In genomic region chr5:132086277-132086794, GRCh38 we compare ENCODE assay signal across 10 cellular contexts. TPM values are rescaled to one million over a fixed set of nuclear protein-coding genes. Genes with fewer than 3 reads are reported as not detected.
DNase-seq lines count a peak whose midpoint lies in the region; ATAC-seq, FAIRE-seq and TF ChIP-seq lines count a peak whose summit lies in the region.
"Had no signal": no experiment of that assay in that cellular context is flagged by ENCODE, and none has a peak within 500 bp of the region (broad histone marks: within the 10 kb centered on the region; RNA-seq: fewer than 3 reads in every experiment).

No MANE protein-coding gene starts in this region.

- intact Hi-C loops in MCF 10A (cut with micrococcal nuclease) (loop anchor here (1.0 kb wide), 1 partner anchor 17 kb away; no protein-coding TSS in a partner anchor), breast epithelium (cut with DNase I; ENCODE audit: low total_unique reads) (no loop called here), left cardiac atrium (cut with DNase I) (no loop called here)

- no peaks in the 10 kb centered on the region for H3K4me1 ChIP-seq in breast epithelium

- TF ChIP-seq POLR2A in breast epithelium (IDR thresholded peaks at IDR 0.05) = no peak
- TF ChIP-seq POLR2A in GM12892 (IDR thresholded peaks at IDR 0.05; ENCODE audit: low read depth, low read length) = no peak

- no peaks in the 10 kb centered on the region for H3K9me3 Mint-ChIP-seq in MCF 10A (ENCODE audit: unreplicated experiment)
- H3K9me3 Mint-ChIP-seq in activated T-helper 17 cell treated with anti-CD3 and anti-CD28 coated beads, Interleukin-2, amount 50 U/mL, for 72 hours = peaks cover 6% of the 10 kb centered on the region
- H3K9me3 Mint-ChIP-seq in effector memory CD8-positive, alpha-beta T cell = no peaks in the 10 kb centered on the region

- ATAC-seq in activated T-helper 17 cell treated with anti-CD3 and anti-CD28 coated beads, Interleukin-2, amount 50 U/mL, for 72 hours (replicated peaks) = no peak
- ATAC-seq in left cardiac atrium (peak; percentile 89 to 95), GM19035 (IDR thresholded peaks at IDR 0.05; ENCODE audit: unreplicated experiment) (no peak)
- ATAC-seq in effector memory CD8-positive, alpha-beta T cell (replicated peaks) = no peak

- DNase-seq in MCF 10A (ENCODE audit: unreplicated experiment) (peak; percentile 99), breast epithelium (ENCODE audit: low spot score in 2 of 2) (no peak), left cardiac atrium (peak; percentile 88), urothelium cell line (ENCODE audit: low spot score) (peak; percentile 92), GM12892 (ENCODE audit: insufficient read length) (no peak)
- DNase-seq in effector memory CD8-positive, alpha-beta T cell = no peak
- DNase-seq: activated naive CD4-positive, alpha-beta T cell; NCI-H510A treated with DMSO at 0.1 percent for 48 hours had no signal

- CTCF ChIA-PET in MCF 10A (lab: Yijun Ruan, JAX) = interaction anchor here (1.1 to 2.5 kb wide), 3 partner anchors 21 to 79 kb away, joined by 3 to 14 read pairs (median 8); no protein-coding TSS in a partner anchor

- H3K4me3 ChIP-seq in breast epithelium = no peak overlapping the region

- FAIRE-seq in urothelium cell line (lab: Jason Lieb, UNC) (peak; percentile 59), GM12892 (lab: Jason Lieb, UNC) (no peak)

- BruUV-seq in MCF 10A (replicated peaks; lab: Mats Ljungman, UMichigan) = no TSS peak

- no peak overlapping the region for H3K4me3 Mint-ChIP-seq in MCF 10A (ENCODE audit: unreplicated experiment)
- H3K4me3 Mint-ChIP-seq in activated T-helper 17 cell treated with anti-CD3 and anti-CD28 coated beads, Interleukin-2, amount 50 U/mL, for 72 hours = no peak overlapping the region
- H3K4me3 Mint-ChIP-seq in effector memory CD8-positive, alpha-beta T cell = no peak overlapping the region

- no peaks in the 10 kb centered on the region for H3K36me3 ChIP-seq in breast epithelium

- peak overlapping the region; percentile 20 for H3K27ac Mint-ChIP-seq in MCF 10A (ENCODE audit: low read depth, unreplicated experiment)
- peak overlapping the region; percentile 44 for H3K27ac Mint-ChIP-seq in activated T-helper 17 cell treated with anti-CD3 and anti-CD28 coated beads, Interleukin-2, amount 50 U/mL, for 72 hours
- peak overlapping the region in 1 of 2 donors; percentile 32 for H3K27ac Mint-ChIP-seq in effector memory CD8-positive, alpha-beta T cell

- POLR2A ChIA-PET in MCF 10A (lab: Yijun Ruan, JAX) = interaction anchor here (0.7 kb wide), 1 partner anchor 50 kb away, joined by 3 read pairs; no protein-coding TSS in a partner anchor

- peaks cover 50% of the 10 kb centered on the region for H3K4me1 Mint-ChIP-seq in MCF 10A (ENCODE audit: insufficient read depth, unreplicated experiment)
- peaks cover 46% of the 10 kb centered on the region for H3K4me1 Mint-ChIP-seq in activated T-helper 17 cell treated with anti-CD3 and anti-CD28 coated beads, Interleukin-2, amount 50 U/mL, for 72 hours
- H3K4me1 Mint-ChIP-seq in effector memory CD8-positive, alpha-beta T cell (ENCODE audit: low read depth in 2 of 2) = peaks cover 24 to 27% of the 10 kb centered on the region in 2 donors

- H3K27me3 Mint-ChIP-seq in MCF 10A (ENCODE audit: insufficient read depth, unreplicated experiment) = no peaks in the 10 kb centered on the region
- no peaks in the 10 kb centered on the region for H3K27me3 Mint-ChIP-seq in activated T-helper 17 cell treated with anti-CD3 and anti-CD28 coated beads, Interleukin-2, amount 50 U/mL, for 72 hours
- H3K27me3 Mint-ChIP-seq in effector memory CD8-positive, alpha-beta T cell = no peaks in the 10 kb centered on the region

- peak overlapping the region in 1 of 2 donors; percentile 25 for H3K27ac ChIP-seq in breast epithelium

- no peaks in the 10 kb centered on the region for H3K36me3 Mint-ChIP-seq in MCF 10A (ENCODE audit: insufficient read depth, unreplicated experiment)
- no peaks in the 10 kb centered on the region for H3K36me3 Mint-ChIP-seq in activated T-helper 17 cell treated with anti-CD3 and anti-CD28 coated beads, Interleukin-2, amount 50 U/mL, for 72 hours (ENCODE audit: low read depth)
- no peaks in the 10 kb centered on the region for H3K36me3 Mint-ChIP-seq in effector memory CD8-positive, alpha-beta T cell (ENCODE audit: insufficient read depth)

- TF ChIP-seq CTCF in MCF 10A (IDR thresholded peaks at IDR 0.05; ENCODE audit: unreplicated experiment) (no peak), breast epithelium (IDR thresholded peaks at IDR 0.05) (no peak)

- no peaks in the 10 kb centered on the region for H3K27me3 ChIP-seq in breast epithelium

- no peaks in the 10 kb centered on the region for H3K9me3 ChIP-seq in breast epithelium

RNA-seq across cellular contexts. Expression of gene CSF2, which starts 12.7 kb away (rescaled TPM):
- total RNA-seq in MCF 10A (2022) (not detected in 2 replicates), breast epithelium (not detected), left cardiac atrium (not detected)
- total RNA-seq in activated T-helper 17 cell treated with anti-CD3 and anti-CD28 coated beads, Interleukin-2, amount 50 U/mL, for 72 hours = 100 to 1,000 TPM in 1 of 2 donors, 10 to 100 TPM in 1; 14.6 to 159 TPM
- not detected for polyA plus RNA-seq in GM12892 (2012; ENCODE audit: missing spikeins)

RNA-seq across cellular contexts. Expression of gene IL3, which starts 25.9 kb away (rescaled TPM):
- not detected in 2 replicates for total RNA-seq in MCF 10A (2022)
- not detected for total RNA-seq in breast epithelium
- 1 to 10 TPM in 1 of 2 donors, under 1 TPM in 1; 0.32 to 9.0 TPM for total RNA-seq in activated T-helper 17 cell treated with anti-CD3 and anti-CD28 coated beads, Interleukin-2, amount 50 U/mL, for 72 hours
- not detected for total RNA-seq in left cardiac atrium
- polyA plus RNA-seq in GM12892 (2012; ENCODE audit: missing spikeins) = not detected

Comparison
In these comparisons a context has a peak if more than half of its experiments do, and no peak if none do; other contexts are left out.
1. DNase-seq: peak in MCF 10A (single experiment), left cardiac atrium (single experiment) and urothelium cell line (single experiment); none in breast epithelium (0 of 2), GM12892 (single experiment) and effector memory CD8-positive, alpha-beta T cell (0 of 3).
2. ATAC-seq: peak in left cardiac atrium (2 of 2); none in activated T-helper 17 cell treated with anti-CD3 and anti-CD28 coated beads, Interleukin-2, amount 50 U/mL, for 72 hours (single experiment), GM19035 (single experiment) and effector memory CD8-positive, alpha-beta T cell (single experiment).
3. RNA of gene CSF2, which starts 12.7 kb away (total RNA-seq): 14.6 to 159 TPM in activated T-helper 17 cell treated with anti-CD3 and anti-CD28 coated beads, Interleukin-2, amount 50 U/mL, for 72 hours; not detected in MCF 10A, not detected in breast epithelium and not detected in left cardiac atrium; every median in the first group is over 10 times any median in the second.